Comparison of ENCODE assay signal across 9 cellular contexts in genomic region chr1:7962636-7963377, GRCh38. TPM values are rescaled to one million over a fixed set of nuclear protein-coding genes. Genes with fewer than 3 reads are reported as not detected.
A peak's percentile ranks its signal among the peaks of the same experiment; 100 is the strongest.
DNase-seq lines count a peak whose midpoint lies in the region; ATAC-seq, FAIRE-seq and TF ChIP-seq lines count a peak whose summit lies in the region.
"Had no signal": no experiment of that assay in that cellular context is flagged by ENCODE, and none has a peak within 500 bp of the region (broad histone marks: within the 10 kb centered on the region; RNA-seq: fewer than 3 reads in every experiment).

No MANE protein-coding gene starts in this region.

- intact Hi-C loops in endothelial cell of umbilical vein (cut with micrococcal nuclease) = loop anchor here (5.0 kb wide), 1 partner anchor 181 kb away; the partner anchor contains the start of gene PER3

- H3K27me3 ChIP-seq in endothelial cell of umbilical vein (ENCODE audit: control insufficient read depth in 2 of 2, insufficient read depth in 2 of 2, low read length in 2 of 2) = no peaks in the 10 kb centered on the region

- ATAC-seq in GM18498 (IDR thresholded peaks at IDR 0.05; ENCODE audit: unreplicated experiment) = no peak

- POLR2A ChIA-PET in endothelial cell of umbilical vein (lab: Charles Lee) = interaction anchor here (0.6 kb wide), 1 partner anchor 57 kb away, joined by 8 read pairs; no protein-coding TSS in a partner anchor

- no peak overlapping the region for H2AFZ ChIP-seq in endothelial cell of umbilical vein (ENCODE audit: low read depth, low read length)

- peak; percentile 27 for DNase-seq in GM12865 (ENCODE audit: low read depth)
- DNase-seq in RKO (ENCODE audit: low spot score) = peak; percentile 57
- DNase-seq in endothelial cell of umbilical vein (ENCODE audit: low read depth, low spot score) = no peak
- DNase-seq in retinal pigment epithelial cell (ENCODE audit: low read depth) = no peak
- DNase-seq in NCI-H2081 treated with DMSO at 0.1 percent for 48 hours (lab: John Stamatoyannopoulos, UW) = no peak
- DNase-seq in NCI-H2171 (lab: John Stamatoyannopoulos, UW) = no peak
- DNase-seq in effector CD4-positive, alpha-beta T cell = no peak
- DNase-seq: NCI-H187 treated with DMSO at 0.1 percent for 48 hours had no signal

- no peak for TF ChIP-seq POLR2A in endothelial cell of umbilical vein (IDR thresholded peaks at IDR 0.05; ENCODE audit: low read depth, low read length)

- peaks cover 45% of the 10 kb centered on the region for H3K79me2 ChIP-seq in endothelial cell of umbilical vein (ENCODE audit: control insufficient read depth, insufficient read depth, low read length)

- FAIRE-seq in endothelial cell of umbilical vein (lab: Jason Lieb, UNC) = no peak

- H3K36me3 ChIP-seq in endothelial cell of umbilical vein (ENCODE audit: control insufficient read depth in 2 of 2, extremely low read depth in 1 of 2, insufficient read depth in 2 of 2, low read length in 2 of 2) = peaks cover 10 to 13% of the 10 kb centered on the region in 2 experiments

- H3K9me3 ChIP-seq in endothelial cell of umbilical vein (replicated peaks; ENCODE audit: control insufficient read depth, insufficient read depth, low read length) = no peaks in the 10 kb centered on the region

- H3K4me1 ChIP-seq in endothelial cell of umbilical vein (ENCODE audit: control insufficient read depth, extremely low read depth, insufficient read depth, low read length) = peaks cover 14% of the 10 kb centered on the region

- H3K9me1 ChIP-seq in endothelial cell of umbilical vein (replicated peaks; ENCODE audit: control insufficient read depth, extremely low read depth, insufficient read depth, low read length) = no peaks in the 10 kb centered on the region

- BruUV-seq in endothelial cell of umbilical vein (replicated peaks; lab: Mats Ljungman, UMichigan) = no TSS peak

- peak overlapping the region; percentile 97 for H3K4me2 ChIP-seq in endothelial cell of umbilical vein (ENCODE audit: insufficient read depth, low read length)

- CTCF ChIA-PET in endothelial cell of umbilical vein (lab: Charles Lee) = interaction anchor here (0.6 to 1.6 kb wide), 4 partner anchors 115 to 386 kb away, joined by 3 to 4 read pairs (median 3); no protein-coding TSS in a partner anchor

- H3K4me3 ChIP-seq in GM12865 (ENCODE audit: low read depth, low read length) = peak overlapping the region; percentile 72
- peak overlapping the region in 2 of 3 experiments; percentile 70 to 91 for H3K4me3 ChIP-seq in endothelial cell of umbilical vein (replicated peaks in 1 of 3; ENCODE audit: insufficient read depth in 1 of 3, low read depth in 1 of 3, low read length in 3 of 3)
- H3K4me3 ChIP-seq in retinal pigment epithelial cell (ENCODE audit: low read length) = peak overlapping the region; percentile 91

- dilution Hi-C loops in endothelial cell of umbilical vein (cut with MboI; ENCODE audit: extremely low pct_ligation_motif_present, low sequenced_read_pairs) = no loop called here

- H3K27ac ChIP-seq in endothelial cell of umbilical vein (ENCODE audit: insufficient read depth, low read depth, low read length) = no peak overlapping the region

- peak overlapping the region; percentile 90 for H3K9ac ChIP-seq in endothelial cell of umbilical vein (replicated peaks; ENCODE audit: extremely low read depth, insufficient read depth, low read length)

- TF ChIP-seq CTCF in GM12865 (IDR thresholded peaks at IDR 0.05; ENCODE audit: insufficient read depth, low read depth, low read length, missing control alignments) (no peak), endothelial cell of umbilical vein (IDR thresholded peaks at IDR 0.05; ENCODE audit: extremely low read depth in 1 of 2, insufficient read depth in 1 of 2, low read depth in 1 of 2, low read length in 2 of 2) (no peak), retinal pigment epithelial cell (conservative IDR thresholded peaks at IDR 0.05; ENCODE audit: low read depth, low read length) (no peak)

- peaks cover 2% of the 10 kb centered on the region for H4K20me1 ChIP-seq in endothelial cell of umbilical vein (replicated peaks; ENCODE audit: control insufficient read depth, extremely low read depth, insufficient read depth, low read length)

TF ChIP-seq in endothelial cell of umbilical vein, 7 proteins besides CTCF, POLR2A, EP300 and RAD21:
- TF ChIP-seq GATA2 (IDR thresholded peaks at IDR 0.05; ENCODE audit: insufficient read depth, insufficient read length, low read depth, low read length) (no peak), MYC (IDR thresholded peaks at IDR 0.05; ENCODE audit: low read depth, low read length) (no peak), JUN (IDR thresholded peaks at IDR 0.05; ENCODE audit: borderline replicate concordance, insufficient read depth, insufficient read length, low read depth) (no peak), POLR2AphosphoS5 (IDR thresholded peaks at IDR 0.05; ENCODE audit: insufficient read depth, low read depth, low read length) (no peak), MAX (IDR thresholded peaks at IDR 0.05; ENCODE audit: insufficient read depth, insufficient read length) (no peak), EZH2 (IDR thresholded peaks at IDR 0.05; ENCODE audit: borderline replicate concordance, low read depth, low read length, severe bottlenecking) (no peak), FOS (IDR thresholded peaks at IDR 0.05; ENCODE audit: borderline replicate concordance, insufficient read depth, low read length) (no peak)

RNA-seq across cellular contexts. Expression of gene PARK7, which starts 1.3 kb away (rescaled TPM):
- total RNA-seq in endothelial cell of umbilical vein = 289 and 294 TPM in 2 replicates
- polyA plus RNA-seq in endothelial cell of umbilical vein = 150 and 203 TPM in 2 replicates
- 303 and 333 TPM in 2 replicates for polyA plus RNA-seq in endothelial cell of umbilical vein (2011; cell fraction: cytosol; rRNA removed)
- 105 and 149 TPM in 2 replicates for polyA plus RNA-seq in endothelial cell of umbilical vein (2011; cell fraction: nucleus; rRNA removed)
- 348 and 439 TPM in 2 replicates for polyA plus RNA-seq in endothelial cell of umbilical vein (2012)
- polyA minus RNA-seq in endothelial cell of umbilical vein = 70.4 and 105 TPM in 2 replicates
- polyA minus RNA-seq in endothelial cell of umbilical vein (2011; cell fraction: cytosol; rRNA and poly(A)+ RNA removed) = 71.3 TPM
- polyA minus RNA-seq in endothelial cell of umbilical vein (2011; cell fraction: nucleus; rRNA and poly(A)+ RNA removed) = 22.5 and 25.2 TPM in 2 replicates

RNA-seq across cellular contexts. Expression of gene TNFRSF9, which starts 22.2 kb away (rescaled TPM):
- 0.22 TPM in 1 of 2 replicates, not detected in the other for total RNA-seq in endothelial cell of umbilical vein
- 0.15 and 0.27 TPM in 2 replicates for polyA plus RNA-seq in endothelial cell of umbilical vein
- 0.10 and 0.18 TPM in 2 replicates for polyA plus RNA-seq in endothelial cell of umbilical vein (2011; cell fraction: cytosol; rRNA removed)
- polyA plus RNA-seq in endothelial cell of umbilical vein (2011; cell fraction: nucleus; rRNA removed) = 0.08 TPM in 1 of 2 replicates, not detected in the other
- 0.13 and 0.30 TPM in 2 replicates for polyA plus RNA-seq in endothelial cell of umbilical vein (2012)
- 0.04 and 0.27 TPM in 2 replicates for polyA minus RNA-seq in endothelial cell of umbilical vein
- polyA minus RNA-seq in endothelial cell of umbilical vein (2011; cell fraction: cytosol; rRNA and poly(A)+ RNA removed) = 2.2 TPM
- polyA minus RNA-seq in endothelial cell of umbilical vein (2011; cell fraction: nucleus; rRNA and poly(A)+ RNA removed) = 0.19 TPM in 1 of 2 replicates, not detected in the other

Comparison
In these comparisons a context has a peak if more than half of its experiments do, and no peak if none do; other contexts are left out.
1. DNase-seq: peak in GM12865 (single experiment) and RKO (single experiment); none in endothelial cell of umbilical vein (single experiment), retinal pigment epithelial cell (single experiment), NCI-H2081 treated with DMSO at 0.1 percent for 48 hours (single experiment), NCI-H2171 (single experiment) and effector CD4-positive, alpha-beta T cell (single experiment).
2. Peak in every context shown above with its lines, with median percentiles within 50 percentile points of each other: H3K4me3 ChIP-seq.